In genomic region chr11:584287-584686, GRCh38 we compare ENCODE assay signal across 15 cellular contexts. TPM values are rescaled to one million over a fixed set of nuclear protein-coding genes. Genes with fewer than 3 reads are reported as not detected.
DNase-seq lines count a peak whose midpoint lies in the region; ATAC-seq and TF ChIP-seq lines count a peak whose summit lies in the region.
"Had no signal": no experiment of that assay in that cellular context is flagged by ENCODE, and none has a peak within 500 bp of the region (broad histone marks: within the 10 kb centered on the region; RNA-seq: fewer than 3 reads in every experiment).

No MANE protein-coding gene starts in this region.

- WGBS in neuronal stem cell (ENCODE audit: extremely low coverage in 2 of 2, insufficient read length in 2 of 2, insufficient replicate concordance in 1 of 2), 2 donors = no CpG with 5 or more reads among the region's 10 CpGs

- intact Hi-C loops in HCT116 (cut with micrococcal nuclease) = no loop called here

- RAD21 ChIA-PET in HCT116 (lab: Charles Lee; ENCODE audit: low non-redundant PET in 1 of 2, low total read pairs in 2 of 2, uncharacterized antibody in 2 of 2, unreplicated experiment in 2 of 2) = no interaction called here

- H3K4ac ChIP-seq in neuronal stem cell (ENCODE audit: low read length) = no peak overlapping the region

- no peak overlapping the region for H3K14ac ChIP-seq in neuronal stem cell (ENCODE audit: low read length)

- H2AFZ ChIP-seq in HCT116 (ENCODE audit: low read depth, low read length, poor library complexity, severe bottlenecking) = no peak overlapping the region
- H2AFZ ChIP-seq in neuronal stem cell (ENCODE audit: low read length) = no peak overlapping the region

- BruUV-seq in HCT116 (replicated peaks; lab: Mats Ljungman, UMichigan) = no TSS peak

- POLR2A ChIA-PET in HCT116 (lab: Charles Lee) = no interaction called here

- no peak overlapping the region for H3K9ac ChIP-seq in HCT116 (ENCODE audit: low read length)
- no peak overlapping the region for H3K9ac ChIP-seq in neuronal stem cell (ENCODE audit: low read depth, low read length, poor library complexity)

- H3K27me3 Mint-ChIP-seq in activated T-cell treated with anti-CD3 and anti-CD28 coated beads, Interleukin-2, amount 50 U/mL, for 72 hours (ENCODE audit: low read depth) = no peaks in the 10 kb centered on the region
- H3K27me3 Mint-ChIP-seq in central memory CD8-positive, alpha-beta T cell = no peaks in the 10 kb centered on the region
- H3K27me3 Mint-ChIP-seq: B cell; CD4-positive, alpha-beta memory T cell had no signal

- peaks cover 26% of the 10 kb centered on the region for H3K79me1 ChIP-seq in neuronal stem cell (ENCODE audit: low read depth, low read length)

- H3K18ac ChIP-seq in neuronal stem cell (ENCODE audit: low read length) = no peak overlapping the region

- H3K27ac ChIP-seq in HCT116 (ENCODE audit: low read depth, low read length) (no peak overlapping the region), neuronal stem cell (replicated peaks; ENCODE audit: low read length) (no peak overlapping the region)

- H2BK120ac ChIP-seq in neuronal stem cell (ENCODE audit: low read depth, low read length) = no peak overlapping the region

- peaks cover 93% of the 10 kb centered on the region for H3K79me2 ChIP-seq in HCT116 (ENCODE audit: insufficient read depth, low read length)

- H2BK15ac ChIP-seq in neuronal stem cell (ENCODE audit: low read length) = no peak overlapping the region

- H4K91ac ChIP-seq in neuronal stem cell (ENCODE audit: low read depth, low read length, poor library complexity) = no peak overlapping the region

- H3K9me3 Mint-ChIP-seq in activated T-cell treated with anti-CD3 and anti-CD28 coated beads, Interleukin-2, amount 50 U/mL, for 72 hours = no peaks in the 10 kb centered on the region
- no peaks in the 10 kb centered on the region for H3K9me3 Mint-ChIP-seq in central memory CD8-positive, alpha-beta T cell
- H3K9me3 Mint-ChIP-seq: H9 had no signal

- H3K4me2 ChIP-seq in HCT116 (ENCODE audit: low read length) (no peak overlapping the region), neuronal stem cell (ENCODE audit: insufficient read depth, low read length, poor library complexity, severe bottlenecking) (no peak overlapping the region)

- no peak overlapping the region for H4K8ac ChIP-seq in neuronal stem cell (ENCODE audit: low read depth, low read length)

- H3K9me3 ChIP-seq in HCT116 (ENCODE audit: control insufficient read depth in 1 of 2, insufficient read depth in 1 of 2, low read depth in 1 of 2, low read length in 2 of 2) (no peaks in the 10 kb centered on the region), neuronal stem cell (replicated peaks in 1 of 2; ENCODE audit: control insufficient read depth in 2 of 2, insufficient read depth in 1 of 2, low read depth in 1 of 2, low read length in 2 of 2) (no peaks in the 10 kb centered on the region)

- CTCF ChIA-PET in HCT116 (lab: Charles Lee) = no interaction called here

- H3K4me3 Mint-ChIP-seq in activated T-cell treated with anti-CD3 and anti-CD28 coated beads, Interleukin-2, amount 50 U/mL, for 72 hours = no peak overlapping the region
- H3K4me3 Mint-ChIP-seq in central memory CD8-positive, alpha-beta T cell = no peak overlapping the region
- H3K4me3 Mint-ChIP-seq: B cell; CD4-positive, alpha-beta memory T cell; H9 had no signal

- peaks cover 53% of the 10 kb centered on the region for H3K4me1 Mint-ChIP-seq in activated T-cell treated with anti-CD3 and anti-CD28 coated beads, Interleukin-2, amount 50 U/mL, for 72 hours (ENCODE audit: low read depth)
- peaks cover 48% of the 10 kb centered on the region for H3K4me1 Mint-ChIP-seq in central memory CD8-positive, alpha-beta T cell

- no peak overlapping the region for H2AK5ac ChIP-seq in neuronal stem cell (ENCODE audit: low read depth, low read length)

- no peaks in the 10 kb centered on the region for H3K4me1 ChIP-seq in HCT116 (ENCODE audit: control insufficient read depth in 1 of 2, insufficient read depth in 2 of 2, low read length in 2 of 2)
- H3K4me1 ChIP-seq in neuronal stem cell (ENCODE audit: control insufficient read depth in 2 of 2, insufficient read depth in 1 of 2, low read depth in 1 of 2, low read length in 2 of 2) = peaks cover 0 to under 1% of the 10 kb centered on the region in 2 donors

- H3K9me2 ChIP-seq in HCT116 (ENCODE audit: insufficient read depth) = no peaks in the 10 kb centered on the region

- H3K36me3 ChIP-seq in HCT116 (ENCODE audit: control insufficient read depth in 1 of 2, insufficient read depth in 2 of 2, low read length in 2 of 2) (peaks cover 35 to 46% of the 10 kb centered on the region in 2 experiments), neuronal stem cell (replicated peaks in 1 of 2; ENCODE audit: control insufficient read depth in 2 of 2, insufficient read depth in 2 of 2, low read length in 2 of 2) (peaks cover 39 to 63% of the 10 kb centered on the region in 2 donors)

- ATAC-seq in activated T-cell treated with anti-CD3 and anti-CD28 coated beads, Interleukin-2, amount 50 U/mL, for 72 hours (replicated peaks in 1 of 2) = no peak
- ATAC-seq in HCT116 = peak; percentile 21; the same call in 1 of the 2 replicates
- no peak for ATAC-seq in central memory CD8-positive, alpha-beta T cell (replicated peaks; ENCODE audit: extremely low read depth, poor library complexity, severe bottlenecking)

- H4K20me1 ChIP-seq in HCT116 (ENCODE audit: insufficient read depth) = no peaks in the 10 kb centered on the region; the same call in 1 of the 2 replicates

- H3K4me3 ChIP-seq in HCT116 (replicated peaks in 1 of 2; ENCODE audit: low read depth in 1 of 2, low read length in 2 of 2) (no peak overlapping the region), neuronal stem cell (ENCODE audit: low read length in 2 of 2) (no peak overlapping the region)

- no peak for TF ChIP-seq RAD21 in HCT116 (IDR thresholded peaks at IDR 0.05; ENCODE audit: low read depth)

- TF ChIP-seq POLR2A in HCT116 (IDR thresholded peaks at IDR 0.05; ENCODE audit: borderline replicate concordance, extremely low read depth, insufficient read depth, insufficient read length) = no peak

- H3K36me3 Mint-ChIP-seq in activated T-cell treated with anti-CD3 and anti-CD28 coated beads, Interleukin-2, amount 50 U/mL, for 72 hours (ENCODE audit: insufficient read depth in 2 of 2) = peaks cover 0 to 27% of the 10 kb centered on the region in 2 donors
- peaks cover 41% of the 10 kb centered on the region for H3K36me3 Mint-ChIP-seq in central memory CD8-positive, alpha-beta T cell (ENCODE audit: insufficient read depth)

- no peak for TF ChIP-seq CTCF in HCT116 (IDR thresholded peaks at IDR 0.05 in 2 of 3, conservative IDR thresholded peaks at IDR 0.05 in 1 of 3; ENCODE audit: borderline replicate concordance in 1 of 3, insufficient read depth in 1 of 3, low read depth in 2 of 3, low read length in 2 of 3)

- no peak overlapping the region for H2BK5ac ChIP-seq in neuronal stem cell (ENCODE audit: low read length)

- no peak for DNase-seq in activated T-cell treated with anti-CD3 and anti-CD28 coated beads, Interleukin-2, amount 50 U/mL, for 72 hours
- DNase-seq in activated T-cell treated with anti-CD3 and anti-CD28 coated beads, Interleukin-2, amount 50 U/mL, for 1 hour = no peak
- DNase-seq in HCT116 (ENCODE audit: low read depth, low spot score) = no peak
- no peak for DNase-seq in central memory CD8-positive, alpha-beta T cell (ENCODE audit: low spot score in 2 of 2)
- no peak for DNase-seq in neuronal stem cell (ENCODE audit: low spot score)
- DNase-seq in central memory CD4-positive, alpha-beta T cell = no peak
- DNase-seq in DMS 273 (lab: John Stamatoyannopoulos, UW; ENCODE audit: unreplicated experiment) = no peak
- DNase-seq: C1 segment of cervical spinal cord, DMS153, DMS79 treated with DMSO at 0.1 percent for 48 hours, EL, GOT3, H9 had no signal

- H3K23ac ChIP-seq in neuronal stem cell (ENCODE audit: low read depth, low read length, poor library complexity) = peak overlapping the region; percentile 6

- no peaks in the 10 kb centered on the region for H3K27me3 ChIP-seq in HCT116 (ENCODE audit: insufficient read depth, low read length)
- no peaks in the 10 kb centered on the region for H3K27me3 ChIP-seq in neuronal stem cell (ENCODE audit: control insufficient read depth in 3 of 3, insufficient read depth in 3 of 3, low read depth in 1 of 3, low read length in 3 of 3)

- peak overlapping the region; percentile 6 for H3K27ac Mint-ChIP-seq in activated T-cell treated with anti-CD3 and anti-CD28 coated beads, Interleukin-2, amount 50 U/mL, for 72 hours
- H3K27ac Mint-ChIP-seq in central memory CD8-positive, alpha-beta T cell (ENCODE audit: low read depth) = peak overlapping the region; percentile 88
- H3K27ac Mint-ChIP-seq: B cell, H9 had no signal

- H2BK12ac ChIP-seq in neuronal stem cell (ENCODE audit: low read length) = no peak overlapping the region

TF ChIP-seq in HCT116, 20 proteins besides CTCF, POLR2A, EP300 and RAD21 (continues in another document):
- TF ChIP-seq SRF (IDR thresholded peaks at IDR 0.05; ENCODE audit: low read depth) (no peak), SIN3A (IDR thresholded peaks at IDR 0.05; ENCODE audit: low read depth) (no peak), SP1 (IDR thresholded peaks at IDR 0.05; ENCODE audit: low read depth) (no peak)

RNA-seq across cellular contexts. Expression of gene PHRF1, which starts 8.0 kb away (rescaled TPM):
- total RNA-seq in activated T-cell treated with anti-CD3 and anti-CD28 coated beads, Interleukin-2, amount 50 U/mL, for 72 hours = 10 to 100 TPM; 29.7 to 31.0 TPM
- total RNA-seq in HCT116 (2021; ENCODE audit: unreplicated experiment) = 45.5 TPM
- polyA plus RNA-seq in HCT116 (2012) = 20.3 TPM in 2 replicates
- polyA plus RNA-seq in neuronal stem cell (2013, experiment 1 of 2) = 13.1 TPM
- polyA plus RNA-seq in neuronal stem cell (2013, experiment 2 of 2) = 12.9 TPM

RNA-seq across cellular contexts. Expression of gene RASSF7, which starts 23.5 kb away (rescaled TPM):
- 10 to 100 TPM; 13.5 to 14.2 TPM for total RNA-seq in activated T-cell treated with anti-CD3 and anti-CD28 coated beads, Interleukin-2, amount 50 U/mL, for 72 hours
- total RNA-seq in HCT116 (2021; ENCODE audit: unreplicated experiment) = 35.9 TPM
- polyA plus RNA-seq in HCT116 (2012) = 43.6 and 64.9 TPM in 2 replicates
- polyA plus RNA-seq in neuronal stem cell (2013, experiment 1 of 2) = 8.9 TPM
- polyA plus RNA-seq in neuronal stem cell (2013, experiment 2 of 2) = 9.1 TPM

RNA-seq across cellular contexts. Expression of gene LMNTD2, which starts 23.7 kb away (rescaled TPM):
- total RNA-seq in activated T-cell treated with anti-CD3 and anti-CD28 coated beads, Interleukin-2, amount 50 U/mL, for 72 hours = 1 to 10 TPM; 3.1 to 5.5 TPM
- total RNA-seq in HCT116 (2021; ENCODE audit: unreplicated experiment) = 9.5 TPM
- polyA plus RNA-seq in HCT116 (2012) = 7.1 and 7.6 TPM in 2 replicates
- polyA plus RNA-seq in neuronal stem cell (2013, experiment 1 of 2) = 0.75 TPM
- 0.87 TPM for polyA plus RNA-seq in neuronal stem cell (2013, experiment 2 of 2)

RNA-seq across cellular contexts. Expression of gene IRF7, which starts 31.5 kb away (rescaled TPM):
- total RNA-seq in activated T-cell treated with anti-CD3 and anti-CD28 coated beads, Interleukin-2, amount 50 U/mL, for 72 hours = 10 to 100 TPM; 46.7 to 95.8 TPM
- 15.2 TPM for total RNA-seq in HCT116 (2021; ENCODE audit: unreplicated experiment)
- 17.9 and 24.9 TPM in 2 replicates for polyA plus RNA-seq in HCT116 (2012)
- polyA plus RNA-seq in neuronal stem cell (2013, experiment 1 of 2) = 5.5 TPM
- polyA plus RNA-seq in neuronal stem cell (2013, experiment 2 of 2) = 5.1 TPM

RNA-seq across cellular contexts. Expression of gene CDHR5, which starts 40.5 kb away (rescaled TPM):
- total RNA-seq in activated T-cell treated with anti-CD3 and anti-CD28 coated beads, Interleukin-2, amount 50 U/mL, for 72 hours = under 1 TPM in 1 of 2 donors, not detected in 1; 0.09 TPM
- not detected for total RNA-seq in HCT116 (2021; ENCODE audit: unreplicated experiment)
- polyA plus RNA-seq in HCT116 (2012) = 0.13 and 0.44 TPM in 2 replicates
- polyA plus RNA-seq in neuronal stem cell (2013, experiment 1 of 2) = not detected
- not detected for polyA plus RNA-seq in neuronal stem cell (2013, experiment 2 of 2)
- total RNA-seq: B cell; CD4-positive, alpha-beta memory T cell; H9 had no signal
- polyA plus RNA-seq: CD4-positive, alpha-beta memory T cell had no signal
